ENCODE assay signal across 12 cellular contexts in genomic region chr3:44529927-44530326, GRCh38. TPM values are rescaled to one million over a fixed set of nuclear protein-coding genes. Genes with fewer than 3 reads are reported as not detected.
DNase-seq lines count a peak whose midpoint lies in the region; TF ChIP-seq lines count a peak whose summit lies in the region.
"Had no signal": no experiment of that assay in that cellular context is flagged by ENCODE, and none has a peak within 500 bp of the region (broad histone marks: within the 10 kb centered on the region; RNA-seq: fewer than 3 reads in every experiment).

No MANE protein-coding gene starts in this region.

- intact Hi-C loops in vagina (cut with DNase I) = no loop called here

- no peaks in the 10 kb centered on the region for H3K36me3 Mint-ChIP-seq in CD8-positive, alpha-beta memory T cell
- H3K36me3 Mint-ChIP-seq: activated naive CD4-positive, alpha-beta T cell treated with anti-CD3 and anti-CD28 coated beads, Interleukin-2, amount 50 U/mL, for 24 hours had no signal

- H3K4me1 ChIP-seq in hepatocyte (ENCODE audit: insufficient read depth) (peaks cover 4% of the 10 kb centered on the region), vagina (no peaks in the 10 kb centered on the region)
- no peaks in the 10 kb centered on the region for H3K4me1 ChIP-seq in CD8-positive, alpha-beta memory T cell (ENCODE audit: insufficient read depth, low read length)

- no peaks in the 10 kb centered on the region for H3K9me2 ChIP-seq in hepatocyte (replicated peaks; ENCODE audit: insufficient read depth)

- H3K4me3 Mint-ChIP-seq in CD8-positive, alpha-beta memory T cell = no peak overlapping the region
- H3K4me3 Mint-ChIP-seq: activated naive CD4-positive, alpha-beta T cell treated with anti-CD3 and anti-CD28 coated beads, Interleukin-2, amount 50 U/mL, for 24 hours; nephron had no signal

- TF ChIP-seq POLR2A in vagina (IDR thresholded peaks at IDR 0.05) = no peak

- POLR2A ChIA-PET in BJ (lab: Charles Lee) = no interaction called here
- POLR2A ChIA-PET in CD8-positive, alpha-beta memory T cell (lab: Charles Lee) = no interaction called here

- in situ Hi-C loops in SK-MEL-5 (cut with HindIII; ENCODE audit: low pct_unique_long_range_greater_than_20kb, low sequenced_read_pairs) = no loop called here

- CTCF ChIA-PET in BJ (lab: Yijun Ruan, JAX) = interaction anchor here (0.8 to 1.2 kb wide), 5 partner anchors 9 to 394 kb away, joined by 3 to 5 read pairs (median 3); no protein-coding TSS in a partner anchor
- CTCF ChIA-PET in CD8-positive, alpha-beta memory T cell (lab: Charles Lee) = interaction anchor here (0.9 to 1.1 kb wide), 2 partner anchors 19 to 385 kb away, joined by 3 read pairs; no protein-coding TSS in a partner anchor

- 64% methylated on average over 1 of the region's 1 CpG for WGBS in hepatocyte (ENCODE audit: low lambda C conversion rate, missing lambda C conversion rate)

- DNase-seq in BJ (ENCODE audit: low read depth) (no peak), GM12864 (ENCODE audit: low read depth) (no peak), SK-MEL-5 (ENCODE audit: low read depth, low spot score) (peak; percentile 50), hepatocyte (ENCODE audit: low spot score) (no peak), vagina (ENCODE audit: extremely low spot score in 2 of 2) (no peak), hippocampal formation (lab: John Stamatoyannopoulos, UW) (no peak), NCI-H2196 (lab: John Stamatoyannopoulos, UW; ENCODE audit: unreplicated experiment) (no peak)
- no peak for DNase-seq in CD8-positive, alpha-beta memory T cell
- DNase-seq: foreskin melanocyte, Right ventricle myocardium superior had no signal

- H2AFZ ChIP-seq in hepatocyte = no peak overlapping the region

- H3K27me3 Mint-ChIP-seq in CD8-positive, alpha-beta memory T cell = peaks cover 18 to 33% of the 10 kb centered on the region in 2 donors

- peak; percentile 24 for TF ChIP-seq CTCF in BJ (IDR thresholded peaks at IDR 0.05; ENCODE audit: insufficient read depth, low read depth, low read length)
- TF ChIP-seq CTCF in GM12864 (IDR thresholded peaks at IDR 0.05; ENCODE audit: low read depth, low read length, missing control alignments) = peak; percentile 57
- peak; percentile 23 for TF ChIP-seq CTCF in hepatocyte (IDR thresholded peaks at IDR 0.05; ENCODE audit: poor library complexity)
- TF ChIP-seq CTCF in vagina (IDR thresholded peaks at IDR 0.05) = no peak

- H3K4me3 ChIP-seq in BJ (ENCODE audit: low read depth, low read length) (no peak overlapping the region), GM12864 (ENCODE audit: low read depth, low read length) (no peak overlapping the region), hepatocyte (no peak overlapping the region), vagina (no peak overlapping the region)
- no peak overlapping the region for H3K4me3 ChIP-seq in CD8-positive, alpha-beta memory T cell (ENCODE audit: low read length)

- H3K9me3 Mint-ChIP-seq in CD8-positive, alpha-beta memory T cell = no peaks in the 10 kb centered on the region
- H3K9me3 Mint-ChIP-seq: activated naive CD4-positive, alpha-beta T cell treated with anti-CD3 and anti-CD28 coated beads, Interleukin-2, amount 50 U/mL, for 24 hours; nephron had no signal

- H3K27ac Mint-ChIP-seq in CD8-positive, alpha-beta memory T cell = no peak overlapping the region
- H3K27ac Mint-ChIP-seq: activated naive CD4-positive, alpha-beta T cell treated with anti-CD3 and anti-CD28 coated beads, Interleukin-2, amount 50 U/mL, for 24 hours; nephron had no signal

- H3K4me2 ChIP-seq in hepatocyte = no peak overlapping the region

- no peaks in the 10 kb centered on the region for H4K20me1 ChIP-seq in hepatocyte (ENCODE audit: insufficient read depth, poor library complexity, severe bottlenecking)

- H3K9me3 ChIP-seq in hepatocyte (ENCODE audit: low read depth) = no peaks in the 10 kb centered on the region
- no peaks in the 10 kb centered on the region for H3K9me3 ChIP-seq in vagina
- H3K9me3 ChIP-seq in CD8-positive, alpha-beta memory T cell (ENCODE audit: low read length) = no peaks in the 10 kb centered on the region

- H3K79me2 ChIP-seq in hepatocyte = no peaks in the 10 kb centered on the region

- H3K27ac ChIP-seq in hepatocyte (peak overlapping the region; percentile 56), vagina (no peak overlapping the region)
- H3K27ac ChIP-seq in CD8-positive, alpha-beta memory T cell (ENCODE audit: low read depth, low read length) = no peak overlapping the region

- H3K27me3 ChIP-seq in BJ (ENCODE audit: control insufficient read depth, insufficient read depth, low read length) (peaks cover 4% of the 10 kb centered on the region), hepatocyte (no peaks in the 10 kb centered on the region), vagina (no peaks in the 10 kb centered on the region)
- H3K27me3 ChIP-seq in CD8-positive, alpha-beta memory T cell (ENCODE audit: insufficient read depth, low read length, poor library complexity, severe bottlenecking) = no peaks in the 10 kb centered on the region

- no peaks in the 10 kb centered on the region for H3K4me1 Mint-ChIP-seq in CD8-positive, alpha-beta memory T cell
- H3K4me1 Mint-ChIP-seq: activated naive CD4-positive, alpha-beta T cell treated with anti-CD3 and anti-CD28 coated beads, Interleukin-2, amount 50 U/mL, for 24 hours; nephron had no signal

- H3K36me3 ChIP-seq in BJ (ENCODE audit: control insufficient read depth, insufficient read depth, low read length) = no peaks in the 10 kb centered on the region
- H3K36me3 ChIP-seq in hepatocyte (replicated peaks; ENCODE audit: insufficient read depth, low read depth) = no peaks in the 10 kb centered on the region
- no peaks in the 10 kb centered on the region for H3K36me3 ChIP-seq in vagina
- no peaks in the 10 kb centered on the region for H3K36me3 ChIP-seq in CD8-positive, alpha-beta memory T cell (ENCODE audit: insufficient read depth, low read length)

RNA-seq across cellular contexts. Expression of gene ZKSCAN7, which starts 25.1 kb away (rescaled TPM):
- polyA plus RNA-seq in BJ (2011; rRNA removed) (4.7 and 4.8 TPM in 2 replicates), hepatocyte (6.0 and 7.9 TPM in 2 replicates)
- polyA minus RNA-seq in BJ (2011; rRNA and poly(A)+ RNA removed) = 3.4 and 5.8 TPM in 2 replicates
- total RNA-seq in SK-MEL-5 (2014; rRNA removed; shearing (Covaris generic)) = 1.1 and 2.1 TPM in 2 replicates
- polyA plus RNA-seq in SK-MEL-5 (2015; cell fraction: cytosol; rRNA removed) = 1.0 and 1.4 TPM in 2 replicates
- polyA plus RNA-seq in SK-MEL-5 (2015; cell fraction: nucleus; rRNA removed) = 5.0 and 5.3 TPM in 2 replicates
- total RNA-seq in hepatocyte (9.6 and 9.9 TPM in 2 replicates), vagina (2.7 TPM)
- total RNA-seq in CD8-positive, alpha-beta memory T cell = 1 to 10 TPM; 3.7 to 4.7 TPM
- 3.8 TPM for polyA plus RNA-seq in CD8-positive, alpha-beta memory T cell

RNA-seq across cellular contexts. Expression of gene ZNF445, which starts 52.5 kb away (rescaled TPM):
- polyA plus RNA-seq in BJ (2011; rRNA removed) (2.6 and 2.7 TPM in 2 replicates), hepatocyte (6.1 and 6.4 TPM in 2 replicates)
- 5.4 and 7.2 TPM in 2 replicates for polyA minus RNA-seq in BJ (2011; rRNA and poly(A)+ RNA removed)
- total RNA-seq in SK-MEL-5 (2014; rRNA removed; shearing (Covaris generic)) = 3.2 and 4.5 TPM in 2 replicates
- polyA plus RNA-seq in SK-MEL-5 (2015; cell fraction: cytosol; rRNA removed) = 4.3 and 5.2 TPM in 2 replicates
- polyA plus RNA-seq in SK-MEL-5 (2015; cell fraction: nucleus; rRNA removed) = 10.0 and 11.9 TPM in 2 replicates
- total RNA-seq in hepatocyte (10.5 and 14.7 TPM in 2 replicates), vagina (8.8 TPM)
- 10 to 100 TPM; 15.8 to 16.2 TPM for total RNA-seq in CD8-positive, alpha-beta memory T cell
- 3.2 TPM for polyA plus RNA-seq in CD8-positive, alpha-beta memory T cell

RNA-seq across cellular contexts. Expression of gene ZNF660, which starts 54.8 kb away (rescaled TPM):
- 0.27 and 0.72 TPM in 2 replicates for polyA plus RNA-seq in BJ (2011; rRNA removed)
- polyA minus RNA-seq in BJ (2011; rRNA and poly(A)+ RNA removed) = 0.81 and 0.82 TPM in 2 replicates
- 0.03 TPM in 2 replicates for total RNA-seq in SK-MEL-5 (2014; rRNA removed; shearing (Covaris generic))
- polyA plus RNA-seq in SK-MEL-5 (2015; cell fraction: cytosol; rRNA removed) = 0.01 and 0.04 TPM in 2 replicates
- polyA plus RNA-seq in SK-MEL-5 (2015; cell fraction: nucleus; rRNA removed) = 0.03 and 0.10 TPM in 2 replicates
- 4.5 and 9.8 TPM in 2 replicates for total RNA-seq in hepatocyte
- polyA plus RNA-seq in hepatocyte = 4.0 and 4.6 TPM in 2 replicates
- 0.98 TPM for total RNA-seq in vagina
- under 1 TPM; 0.35 to 0.53 TPM for total RNA-seq in CD8-positive, alpha-beta memory T cell
- 0.07 TPM for polyA plus RNA-seq in CD8-positive, alpha-beta memory T cell

Comparison
In these comparisons a context has a peak if more than half of its experiments do, and no peak if none do; other contexts are left out.
1. CTCF ChIP-seq: peak in BJ (single experiment), GM12864 (single experiment) and hepatocyte (single experiment); none in vagina (0 of 3).